ENCODE assay signal across 20 cellular contexts in genomic region chr16:69165584-69165983, GRCh38. TPM values are rescaled to one million over a fixed set of nuclear protein-coding genes. Genes with fewer than 3 reads are reported as not detected.
DNase-seq lines count a peak whose midpoint lies in the region; ATAC-seq and FAIRE-seq lines count a peak whose summit lies in the region.
"Had no signal": no experiment of that assay in that cellular context is flagged by ENCODE, and none has a peak within 500 bp of the region (broad histone marks: within the 10 kb centered on the region; RNA-seq: fewer than 3 reads in every experiment).

No MANE protein-coding gene starts in this region.

- FAIRE-seq in GM19239 (lab: Jason Lieb, UNC) = no peak
- FAIRE-seq: A204.1, keratinocyte, TTC549 had no signal

- no peaks in the 10 kb centered on the region for H3K27me3 ChIP-seq in ACC112 (ENCODE audit: insufficient read depth, low read length)
- H3K27me3 ChIP-seq: adrenal gland, gastrocnemius medialis, right atrium auricular region, upper lobe of right lung had no signal

- peaks cover 77% of the 10 kb centered on the region for H3K36me3 Mint-ChIP-seq in activated CD4-positive, alpha-beta T cell treated with anti-CD3 and anti-CD28 coated beads, Interleukin-2, amount 10 ng/mL, durations not matched to agents 24 days and 14 days (ENCODE audit: low read depth)
- H3K36me3 Mint-ChIP-seq in activated CD4-positive, alpha-beta memory T cell treated with anti-CD3 and anti-CD28 coated beads for 36 hours = peaks cover 62% of the 10 kb centered on the region

- intact Hi-C loops in activated CD4-positive, alpha-beta T cell treated with anti-CD3 and anti-CD28 coated beads, Interleukin-2, amount 10 ng/mL, durations not matched to agents 24 days and 14 days (cut with micrococcal nuclease) = no loop called here
- intact Hi-C loops in activated CD4-positive, alpha-beta memory T cell treated with anti-CD3 and anti-CD28 coated beads for 36 hours (cut with micrococcal nuclease) = loop anchor here (5.0 kb wide), 1 partner anchor 122 kb away; no protein-coding TSS in a partner anchor

- peak overlapping the region; percentile 91 for H3K27ac Mint-ChIP-seq in activated CD4-positive, alpha-beta T cell treated with anti-CD3 and anti-CD28 coated beads, Interleukin-2, amount 10 ng/mL, durations not matched to agents 24 days and 14 days
- peak overlapping the region; percentile 92 for H3K27ac Mint-ChIP-seq in activated CD4-positive, alpha-beta memory T cell treated with anti-CD3 and anti-CD28 coated beads for 36 hours

- no peak for DNase-seq in activated CD4-positive, alpha-beta T cell treated with anti-CD3 and anti-CD28 coated beads, Interleukin-2, amount 10 ng/mL, durations not matched to agents 24 days and 14 days
- no peak for DNase-seq in activated CD4-positive, alpha-beta T cell treated with anti-CD3 and anti-CD28 coated beads, Interleukin-2, amount 50 U/mL, for 48 hours
- no peak for DNase-seq in activated CD4-positive, alpha-beta memory T cell treated with anti-CD3 and anti-CD28 coated beads for 36 hours
- DNase-seq in GM19239 (ENCODE audit: insufficient read length, low spot score) (no peak), SW 1271 (lab: John Stamatoyannopoulos, UW) (no peak)
- DNase-seq: gastrocnemius medialis, GF-D8, NCI-H1436 treated with DMSO at 0.1 percent for 48 hours, NCI-H526 treated with DMSO at 0.1 percent for 48 hours, upper lobe of right lung had no signal

- CTCF ChIA-PET in activated CD4-positive, alpha-beta memory T cell treated with anti-CD3 and anti-CD28 coated beads for 36 hours (lab: Charles Lee) = interaction anchor here (1.0 to 4.8 kb wide), 6 partner anchors 15 to 644 kb away, joined by 3 to 29 read pairs (median 8); partner anchors contain the start of gene SNTB2

- H3K4me3 Mint-ChIP-seq in activated CD4-positive, alpha-beta T cell treated with anti-CD3 and anti-CD28 coated beads, Interleukin-2, amount 10 ng/mL, durations not matched to agents 24 days and 14 days = peak overlapping the region; percentile 70
- H3K4me3 Mint-ChIP-seq in activated CD4-positive, alpha-beta memory T cell treated with anti-CD3 and anti-CD28 coated beads for 36 hours = no peak overlapping the region

- H3K27ac ChIP-seq in ACC112 (ENCODE audit: low read depth, low read length) (0 out of 2 replicates have a peak overlapping the region, but pooled peaks have one; percentile 26), cingulate gyrus (ENCODE audit: low read depth, low read length) (peak overlapping the region; percentile 0)
- H3K27ac ChIP-seq: adrenal gland; BLaER1 treated with 17β-estradiol and CSF1 and Interleukin-3, amounts not matched to agents 10 nM and 100 nM; gastrocnemius medialis; upper lobe of right lung had no signal

- no peak overlapping the region for H2AFZ ChIP-seq in ACC112 (ENCODE audit: low read length, unreplicated experiment)

- no peak overlapping the region for H3K4me3 ChIP-seq in ACC112 (ENCODE audit: low read depth, low read length)
- H3K4me3 ChIP-seq: adrenal gland; BLaER1 treated with 17β-estradiol and CSF1 and Interleukin-3, amounts not matched to agents 10 nM and 100 nM; gastrocnemius medialis; lung; right atrium auricular region; upper lobe of right lung had no signal

- H3K4me1 Mint-ChIP-seq in activated CD4-positive, alpha-beta T cell treated with anti-CD3 and anti-CD28 coated beads, Interleukin-2, amount 10 ng/mL, durations not matched to agents 24 days and 14 days = peaks cover 42% of the 10 kb centered on the region
- peaks cover 44% of the 10 kb centered on the region for H3K4me1 Mint-ChIP-seq in activated CD4-positive, alpha-beta memory T cell treated with anti-CD3 and anti-CD28 coated beads for 36 hours (ENCODE audit: low read depth)

- H3K9me3 Mint-ChIP-seq in activated CD4-positive, alpha-beta T cell treated with anti-CD3 and anti-CD28 coated beads, Interleukin-2, amount 10 ng/mL, durations not matched to agents 24 days and 14 days = no peaks in the 10 kb centered on the region
- no peaks in the 10 kb centered on the region for H3K9me3 Mint-ChIP-seq in activated CD4-positive, alpha-beta memory T cell treated with anti-CD3 and anti-CD28 coated beads for 36 hours

- H3K36me3 ChIP-seq in ACC112 (ENCODE audit: insufficient read depth, low read length) = peaks cover 29% of the 10 kb centered on the region

- H3K4me1 ChIP-seq in ACC112 (ENCODE audit: control insufficient read depth, insufficient read depth, low read length, unreplicated experiment) = peaks cover 22% of the 10 kb centered on the region
- H3K4me1 ChIP-seq: adrenal gland, gastrocnemius medialis had no signal

- no peaks in the 10 kb centered on the region for H3K79me2 ChIP-seq in ACC112 (ENCODE audit: control insufficient read depth, insufficient read depth, low read length, unreplicated experiment)

- no peak for ATAC-seq in GM19467 (IDR thresholded peaks at IDR 0.05; ENCODE audit: unreplicated experiment)
- ATAC-seq: gastrocnemius medialis, upper lobe of right lung had no signal

- H3K27me3 Mint-ChIP-seq in activated CD4-positive, alpha-beta T cell treated with anti-CD3 and anti-CD28 coated beads, Interleukin-2, amount 10 ng/mL, durations not matched to agents 24 days and 14 days = no peaks in the 10 kb centered on the region
- H3K27me3 Mint-ChIP-seq in activated CD4-positive, alpha-beta memory T cell treated with anti-CD3 and anti-CD28 coated beads for 36 hours = no peaks in the 10 kb centered on the region

- POLR2A ChIA-PET in activated CD4-positive, alpha-beta memory T cell treated with anti-CD3 and anti-CD28 coated beads for 36 hours (lab: Charles Lee) = interaction anchor here (1.0 to 3.9 kb wide), 4 partner anchors 8 to 38 kb away, joined by 3 to 44 read pairs (median 18); partner anchors contain the start of genes CHTF8, SNTB2 and UTP4

RNA-seq across cellular contexts. Expression of gene SNTB2, which starts 21.4 kb away (rescaled TPM):
- total RNA-seq in activated CD4-positive, alpha-beta T cell treated with anti-CD3 and anti-CD28 coated beads, Interleukin-2, amount 10 ng/mL, durations not matched to agents 24 days and 14 days = 21.4 and 23.3 TPM in 2 replicates
- 10 to 100 TPM; 19.8 to 20.1 TPM for total RNA-seq in activated CD4-positive, alpha-beta memory T cell treated with anti-CD3 and anti-CD28 coated beads for 36 hours

RNA-seq across cellular contexts. Expression of gene UTP4, which starts 33.1 kb away (rescaled TPM):
- 126 and 131 TPM in 2 replicates for total RNA-seq in activated CD4-positive, alpha-beta T cell treated with anti-CD3 and anti-CD28 coated beads, Interleukin-2, amount 10 ng/mL, durations not matched to agents 24 days and 14 days
- 100 to 1,000 TPM; 104 to 106 TPM for total RNA-seq in activated CD4-positive, alpha-beta memory T cell treated with anti-CD3 and anti-CD28 coated beads for 36 hours

RNA-seq across cellular contexts. Expression of gene CHTF8, which starts 33.2 kb away (rescaled TPM):
- total RNA-seq in activated CD4-positive, alpha-beta T cell treated with anti-CD3 and anti-CD28 coated beads, Interleukin-2, amount 10 ng/mL, durations not matched to agents 24 days and 14 days = 124 and 138 TPM in 2 replicates
- 100 to 1,000 TPM; 120 to 132 TPM for total RNA-seq in activated CD4-positive, alpha-beta memory T cell treated with anti-CD3 and anti-CD28 coated beads for 36 hours
